In genomic region chr16:64950262-64950661, GRCh38 we compare ENCODE assay signal across 17 cellular contexts.
DNase-seq lines count a peak whose midpoint lies in the region; ATAC-seq and TF ChIP-seq lines count a peak whose summit lies in the region.
"Had no signal": no experiment of that assay in that cellular context is flagged by ENCODE, and none has a peak within 500 bp of the region (broad histone marks: within the 10 kb centered on the region; RNA-seq: fewer than 3 reads in every experiment).

No MANE protein-coding gene starts in this region.

- TF ChIP-seq EP300 in gastroesophageal sphincter (IDR thresholded peaks at IDR 0.05) (no peak), upper lobe of left lung (IDR thresholded peaks at IDR 0.05) (no peak)

- H3K27me3 ChIP-seq in gastroesophageal sphincter (no peaks in the 10 kb centered on the region), upper lobe of left lung (no peaks in the 10 kb centered on the region)
- H3K27me3 ChIP-seq: transverse colon had no signal

- H3K27ac Mint-ChIP-seq in HFFc6, result peak overlapping the region; percentile 32; the same call in 1 of the 2 replicates
- H3K27ac Mint-ChIP-seq: activated CD4-positive, alpha-beta T cell treated with anti-CD3 and anti-CD28 coated beads for 36 hours had no signal

- ATAC-seq in gastroesophageal sphincter, result no peak
- no peak for ATAC-seq in upper lobe of left lung (ENCODE audit: low FRiP score in 2 of 2)
- no peak for ATAC-seq in HG03175 (IDR thresholded peaks at IDR 0.05; ENCODE audit: unreplicated experiment)
- ATAC-seq in HG02870 (IDR thresholded peaks at IDR 0.05; ENCODE audit: unreplicated experiment), result no peak
- ATAC-seq: activated CD4-positive, alpha-beta T cell treated with anti-CD3 and anti-CD28 coated beads for 36 hours; Right ventricle myocardium inferior had no signal

- peaks cover 0 to 27% of the 10 kb centered on the region in 2 donors for H3K36me3 ChIP-seq in gastroesophageal sphincter
- H3K36me3 ChIP-seq in upper lobe of left lung, result no peaks in the 10 kb centered on the region
- H3K36me3 ChIP-seq: transverse colon had no signal

- TF ChIP-seq CTCF in AG09309 (IDR thresholded peaks at IDR 0.05; ENCODE audit: control insufficient read depth, insufficient read depth, low read depth, low read length, missing control alignments) (peak; percentile 38), HFFc6 (IDR thresholded peaks at IDR 0.05) (peak; percentile 68), WI38 (IDR thresholded peaks at IDR 0.05; ENCODE audit: low read depth, low read length) (peak; percentile 22; the same call in 1 of the 2 replicates), gastroesophageal sphincter (IDR thresholded peaks at IDR 0.05) (no peak), upper lobe of left lung (IDR thresholded peaks at IDR 0.05) (no peak)

- peaks cover 20% of the 10 kb centered on the region for H3K27me3 Mint-ChIP-seq in HFFc6 (ENCODE audit: insufficient read depth)
- H3K27me3 Mint-ChIP-seq: activated CD4-positive, alpha-beta T cell treated with anti-CD3 and anti-CD28 coated beads for 36 hours had no signal

- no peak overlapping the region for H3K4me3 Mint-ChIP-seq in HFFc6
- H3K4me3 Mint-ChIP-seq: activated CD4-positive, alpha-beta T cell treated with anti-CD3 and anti-CD28 coated beads for 36 hours had no signal

- DNase-seq in AG09309 (ENCODE audit: low read depth), result no peak
- no peak for DNase-seq in HFFc6
- DNase-seq in iPS-NIHi11 (ENCODE audit: low spot score), result peak; percentile 27
- no peak for DNase-seq in upper lobe of left lung
- DNase-seq: activated CD4-positive, alpha-beta T cell treated with anti-CD3 and anti-CD28 coated beads for 36 hours; activated naive CD4-positive, alpha-beta T cell treated with anti-CD3 and anti-CD28 coated beads, Interleukin-2, amount 50 U/mL, for 16 hours; DMS79 treated with DMSO at 0.1 percent for 48 hours; effector CD8-positive, alpha-beta T cell; foreskin melanocyte; NCI-H1694 treated with DMSO at 0.1 percent for 48 hours; NCI-H524 treated with DMSO at 0.1 percent for 48 hours; transverse colon had no signal

- TF ChIP-seq POLR2A in gastroesophageal sphincter (IDR thresholded peaks at IDR 0.05) (no peak), upper lobe of left lung (IDR thresholded peaks at IDR 0.05) (no peak)

- H3K9me3 Mint-ChIP-seq in HFFc6, result no peaks in the 10 kb centered on the region; the same call in 1 of the 2 replicates

- H3K9me3 ChIP-seq in gastroesophageal sphincter (no peaks in the 10 kb centered on the region), upper lobe of left lung (no peaks in the 10 kb centered on the region)
- H3K9me3 ChIP-seq: transverse colon had no signal

- H3K4me1 ChIP-seq in gastroesophageal sphincter (peaks cover 0 to 12% (median 0%) of the 10 kb centered on the region in 3 donors), upper lobe of left lung (no peaks in the 10 kb centered on the region)
- H3K4me1 ChIP-seq: transverse colon had no signal

- peaks cover 66% of the 10 kb centered on the region for H3K36me3 Mint-ChIP-seq in HFFc6 (ENCODE audit: low read depth)

- WGBS in gastroesophageal sphincter (ENCODE audit: low coverage in 1 of 2), 2 donors, result 92 to 100% methylated on average over 1 of the region's 7 CpGs
- WGBS in upper lobe of left lung, 2 donors, result 88 to 97% methylated on average over 6 to 7 of the region's 7 CpGs

- peaks cover 19% of the 10 kb centered on the region for H3K4me1 Mint-ChIP-seq in HFFc6 (ENCODE audit: low read depth)
- H3K4me1 Mint-ChIP-seq: activated CD4-positive, alpha-beta T cell treated with anti-CD3 and anti-CD28 coated beads for 36 hours had no signal

- H3K4me3 ChIP-seq in AG09309 (ENCODE audit: control insufficient read depth, low read depth, low read length) (no peak overlapping the region), WI38 (ENCODE audit: low read depth, low read length) (no peak overlapping the region), gastroesophageal sphincter (no peak overlapping the region), upper lobe of left lung (no peak overlapping the region)
- H3K4me3 ChIP-seq: transverse colon had no signal

- H3K27ac ChIP-seq in gastroesophageal sphincter, result no peak overlapping the region
- no peak overlapping the region for H3K27ac ChIP-seq in upper lobe of left lung
- H3K27ac ChIP-seq: transverse colon had no signal

Comparison
In these comparisons a context has a peak if more than half of its experiments do, and no peak if none do; other contexts are left out.
1. CTCF ChIP-seq: peak in AG09309 (single experiment), HFFc6 (single experiment) and WI38 (single experiment); none in gastroesophageal sphincter (0 of 4) and upper lobe of left lung (0 of 6).